ENCODE assay signal across 8 cellular contexts in genomic region chr1:148254611-148255429, GRCh38.
DNase-seq lines count a peak whose midpoint lies in the region; ATAC-seq and TF ChIP-seq lines count a peak whose summit lies in the region.
"Not testable (repeated sequence)": the region's sequence is repeated elsewhere in the genome, so short reads cannot be mapped to it uniquely, and the experiment has no call there.

No MANE protein-coding gene starts in this region.

- not testable (repeated sequence) for H3K27ac Mint-ChIP-seq in T-helper 17 cell

- not testable (repeated sequence) for TF ChIP-seq POLR2A in erythroblast (IDR thresholded peaks at IDR 0.05; ENCODE audit: low read length)

- H3K9me3 ChIP-seq in T-helper 17 cell (ENCODE audit: control insufficient read depth, low read length, poor library complexity, severe bottlenecking); lower lobe of right lung: not testable (repeated sequence)

- not testable (repeated sequence) for H3K36me3 Mint-ChIP-seq in T-helper 17 cell (ENCODE audit: low read depth)

- peak; percentile 28 for DNase-seq in GM13976 (ENCODE audit: low spot score)
- peak; percentile 27 to 59 for DNase-seq in NCI-H2081 (lab: John Stamatoyannopoulos, UW)
- not testable (repeated sequence) for DNase-seq in T-helper 17 cell, lower lobe of right lung
- DNase-seq in activated naive CD4-positive, alpha-beta T cell treated with Interleukin-2 at 50 U/mL for 16 hours: peak; percentile 28
- peak; percentile 11 to 36 for DNase-seq in erythroblast (lab: John Stamatoyannopoulos, UW)
- peak; percentile 18 for DNase-seq in stimulated activated CD4-positive, alpha-beta T cell treated with anti-CD3 and anti-CD28 coated beads, Interleukin-4, amount 100 ng/mL, for 24 hours

- not testable (repeated sequence) for H3K27ac ChIP-seq in C4-2B, lower lobe of right lung

- H3K4me1 ChIP-seq in lower lobe of right lung: not testable (repeated sequence)

- H3K27me3 Mint-ChIP-seq in T-helper 17 cell: not testable (repeated sequence)

- intact Hi-C loops in lower lobe of right lung (cut with DNase I): not testable (repeated sequence)

- not testable (repeated sequence) for H3K4me3 ChIP-seq in lower lobe of right lung

- not testable (repeated sequence) for H3K27me3 ChIP-seq in lower lobe of right lung (ENCODE audit: low read depth)

- TF ChIP-seq CTCF in C4-2B (conservative IDR thresholded peaks at IDR 0.05): peak; percentile 82
- peak; percentile 47 for TF ChIP-seq CTCF in GM13976 (IDR thresholded peaks at IDR 0.05; ENCODE audit: borderline replicate concordance, control extremely low read depth, extremely low read depth, insufficient read depth, missing control alignments)
- TF ChIP-seq CTCF in lower lobe of right lung (IDR thresholded peaks at IDR 0.05): peak; percentile 54

- ATAC-seq in T-helper 17 cell: peak; percentile 64
- peak; percentile 52 to 63 for ATAC-seq in lower lobe of right lung

- not testable (repeated sequence) for H3K4me3 Mint-ChIP-seq in T-helper 17 cell

- H3K4me1 Mint-ChIP-seq in T-helper 17 cell: not testable (repeated sequence)

- in situ Hi-C loops in GM13976 (cut with MboI; ENCODE audit: low sequenced_read_pairs, unreplicated experiment): loop anchor here (25.0 kb wide), 1 partner anchor 107 kb away; no protein-coding TSS in a partner anchor

- not testable (repeated sequence) for H3K36me3 ChIP-seq in lower lobe of right lung
